In genomic region chr6:7439243-7439642, GRCh38 we compare ENCODE assay signal across 22 cellular contexts. TPM values are rescaled to one million over a fixed set of nuclear protein-coding genes. Genes with fewer than 3 reads are reported as not detected.
DNase-seq lines count a peak whose midpoint lies in the region; ATAC-seq lines count a peak whose summit lies in the region.
"Had no signal": no experiment of that assay in that cellular context is flagged by ENCODE, and none has a peak within 500 bp of the region (broad histone marks: within the 10 kb centered on the region; RNA-seq: fewer than 3 reads in every experiment).

No MANE protein-coding gene starts in this region.

- peaks cover 5% of the 10 kb centered on the region for H3K9me3 Mint-ChIP-seq in activated naive CD4-positive, alpha-beta T cell treated with anti-CD3 and anti-CD28 coated beads, Interleukin-2, amount 50 U/mL, for 24 hours
- peaks cover 4% of the 10 kb centered on the region for H3K9me3 Mint-ChIP-seq in activated T-helper 17 cell treated with anti-CD3 and anti-CD28 coated beads, Interleukin-2, amount 50 U/mL, for 72 hours
- peaks cover 10% of the 10 kb centered on the region for H3K9me3 Mint-ChIP-seq in stimulated activated memory B cell treated with anti-CD40 and anti-IgM and Interleukin-4, amounts not matched to agents 10 μg/mL and 1 μg/mL and 100 μg/mL, for 72 hours

- no peak for DNase-seq in activated naive CD4-positive, alpha-beta T cell (lab: John Stamatoyannopoulos, UW)
- DNase-seq in NOMO-1 treated with DMSO at 0.1 percent for 48 hours (lab: John Stamatoyannopoulos, UW; ENCODE audit: unreplicated experiment) (peak; percentile 89), amniotic stem cell (lab: John Stamatoyannopoulos, UW) (no peak)
- DNase-seq: CD8-positive, alpha-beta T cell; DND-41; endodermal cell; H9; hypothalamus; kidney glomerular epithelial cell; MG63; NCI-H2029; NCI-H510A treated with DMSO at 0.1 percent for 48 hours; retina; stimulated activated naive CD8-positive, alpha-beta T cell treated with anti-CD3 and anti-CD28 coated beads, Interleukin-15, amount 100 ng/mL, for 72 hours had no signal

- H3K27me3 Mint-ChIP-seq in activated naive CD4-positive, alpha-beta T cell treated with anti-CD3 and anti-CD28 coated beads, Interleukin-2, amount 50 U/mL, for 24 hours, result peaks cover 3% of the 10 kb centered on the region
- H3K27me3 Mint-ChIP-seq in activated T-helper 17 cell treated with anti-CD3 and anti-CD28 coated beads, Interleukin-2, amount 50 U/mL, for 72 hours, result peaks cover 9% of the 10 kb centered on the region
- no peaks in the 10 kb centered on the region for H3K27me3 Mint-ChIP-seq in stimulated activated memory B cell treated with anti-CD40 and anti-IgM and Interleukin-4, amounts not matched to agents 10 μg/mL and 1 μg/mL and 100 μg/mL, for 72 hours

- H3K4me1 Mint-ChIP-seq in activated naive CD4-positive, alpha-beta T cell treated with anti-CD3 and anti-CD28 coated beads, Interleukin-2, amount 50 U/mL, for 24 hours, result peaks cover 15% of the 10 kb centered on the region
- H3K4me1 Mint-ChIP-seq in activated T-helper 17 cell treated with anti-CD3 and anti-CD28 coated beads, Interleukin-2, amount 50 U/mL, for 72 hours, result no peaks in the 10 kb centered on the region
- H3K4me1 Mint-ChIP-seq in stimulated activated memory B cell treated with anti-CD40 and anti-IgM and Interleukin-4, amounts not matched to agents 10 μg/mL and 1 μg/mL and 100 μg/mL, for 72 hours, result peaks cover 31% of the 10 kb centered on the region

- ATAC-seq in activated T-helper 17 cell treated with anti-CD3 and anti-CD28 coated beads, Interleukin-2, amount 50 U/mL, for 72 hours (replicated peaks), result no peak
- ATAC-seq in stimulated activated memory B cell treated with anti-CD40 and anti-IgM and Interleukin-4, amounts not matched to agents 10 μg/mL and 1 μg/mL and 100 μg/mL, for 72 hours, result peak; percentile 63
- no peak for ATAC-seq in HG03521 (IDR thresholded peaks at IDR 0.05; ENCODE audit: unreplicated experiment)
- no peak for ATAC-seq in GM18861 (IDR thresholded peaks at IDR 0.05; ENCODE audit: unreplicated experiment)
- ATAC-seq: CD8-positive, alpha-beta T cell; stimulated activated naive CD8-positive, alpha-beta T cell treated with anti-CD3 and anti-CD28 coated beads, Interleukin-15, amount 100 ng/mL, for 72 hours had no signal

- H3K27ac Mint-ChIP-seq in activated naive CD4-positive, alpha-beta T cell treated with anti-CD3 and anti-CD28 coated beads, Interleukin-2, amount 50 U/mL, for 24 hours, result no peak overlapping the region
- H3K27ac Mint-ChIP-seq in activated T-helper 17 cell treated with anti-CD3 and anti-CD28 coated beads, Interleukin-2, amount 50 U/mL, for 72 hours, result peak overlapping the region; percentile 4
- peak overlapping the region; percentile 53 for H3K27ac Mint-ChIP-seq in stimulated activated memory B cell treated with anti-CD40 and anti-IgM and Interleukin-4, amounts not matched to agents 10 μg/mL and 1 μg/mL and 100 μg/mL, for 72 hours
- H3K27ac Mint-ChIP-seq: CD8-positive, alpha-beta T cell; endodermal cell; H9 had no signal

- H3K36me3 Mint-ChIP-seq in activated naive CD4-positive, alpha-beta T cell treated with anti-CD3 and anti-CD28 coated beads, Interleukin-2, amount 50 U/mL, for 24 hours, result peaks cover 4% of the 10 kb centered on the region
- no peaks in the 10 kb centered on the region for H3K36me3 Mint-ChIP-seq in activated T-helper 17 cell treated with anti-CD3 and anti-CD28 coated beads, Interleukin-2, amount 50 U/mL, for 72 hours (ENCODE audit: low read depth)
- peaks cover 6% of the 10 kb centered on the region for H3K36me3 Mint-ChIP-seq in stimulated activated memory B cell treated with anti-CD40 and anti-IgM and Interleukin-4, amounts not matched to agents 10 μg/mL and 1 μg/mL and 100 μg/mL, for 72 hours

- H3K4me3 Mint-ChIP-seq in activated naive CD4-positive, alpha-beta T cell treated with anti-CD3 and anti-CD28 coated beads, Interleukin-2, amount 50 U/mL, for 24 hours, result peak overlapping the region; percentile 39
- H3K4me3 Mint-ChIP-seq in activated T-helper 17 cell treated with anti-CD3 and anti-CD28 coated beads, Interleukin-2, amount 50 U/mL, for 72 hours, result no peak overlapping the region
- no peak overlapping the region for H3K4me3 Mint-ChIP-seq in stimulated activated memory B cell treated with anti-CD40 and anti-IgM and Interleukin-4, amounts not matched to agents 10 μg/mL and 1 μg/mL and 100 μg/mL, for 72 hours
- H3K4me3 Mint-ChIP-seq: CD8-positive, alpha-beta T cell; endodermal cell; H9; stimulated activated naive CD8-positive, alpha-beta T cell treated with anti-CD3 and anti-CD28 coated beads, Interleukin-15, amount 100 ng/mL, for 72 hours had no signal

RNA-seq across cellular contexts. Expression of gene RIOK1, which starts 49.6 kb away (rescaled TPM):
- 10 to 100 TPM; 23.4 to 48.9 TPM for total RNA-seq in activated T-helper 17 cell treated with anti-CD3 and anti-CD28 coated beads, Interleukin-2, amount 50 U/mL, for 72 hours

RNA-seq across cellular contexts. Expression of gene CAGE1, which starts 49.7 kb away (rescaled TPM):
- under 1 TPM; 0.16 to 0.30 TPM for total RNA-seq in activated T-helper 17 cell treated with anti-CD3 and anti-CD28 coated beads, Interleukin-2, amount 50 U/mL, for 72 hours
- total RNA-seq: cardiac septum, mesenteric fat pad, RPMI7951 had no signal
